1 cellular context compared by ENCODE assay signal in genomic region chr15:67098768-67099282, GRCh38.
TF ChIP-seq lines count a peak whose summit lies in the region.

No MANE protein-coding gene starts in this region.

TF ChIP-seq in H1, 55 proteins besides CTCF, POLR2A, EP300 and RAD21 (continued from another document):
- no peak for TF ChIP-seq CHD7 (IDR thresholded peaks at IDR 0.05; ENCODE audit: insufficient replicate concordance, low read length)
- no peak for TF ChIP-seq NRF1 (IDR thresholded peaks at IDR 0.05; ENCODE audit: low read depth, low read length)
- TF ChIP-seq FOSL1 (IDR thresholded peaks at IDR 0.05; ENCODE audit: insufficient read depth, low read depth, low read length), result no peak
- no peak for TF ChIP-seq SIN3A (conservative IDR thresholded peaks at IDR 0.05 in 1 of 2, IDR thresholded peaks at IDR 0.05 in 1 of 2; ENCODE audit: low read depth in 1 of 2, low read length in 2 of 2)
- TF ChIP-seq KDM5A (IDR thresholded peaks at IDR 0.05; ENCODE audit: low read length), result no peak
- no peak for TF ChIP-seq RXRA (IDR thresholded peaks at IDR 0.05; ENCODE audit: insufficient read depth, low read depth, low read length)
- TF ChIP-seq EGR1 (IDR thresholded peaks at IDR 0.05; ENCODE audit: borderline replicate concordance, low read depth, low read length), result no peak
- TF ChIP-seq KDM1A (IDR thresholded peaks at IDR 0.05; ENCODE audit: borderline replicate concordance, low read length), result no peak
- no peak for TF ChIP-seq CHD1 (IDR thresholded peaks at IDR 0.05; ENCODE audit: low read depth, low read length)
- no peak for TF ChIP-seq NANOG (IDR thresholded peaks at IDR 0.05; ENCODE audit: insufficient read depth, low read depth, low read length, poor library complexity, severe bottlenecking)
- no peak for TF ChIP-seq JUN (IDR thresholded peaks at IDR 0.05; ENCODE audit: low read depth, low read length)
